Comparison of ENCODE assay signal across 1 cellular context in genomic region chr2:188383158-188383557, GRCh38.
TF ChIP-seq lines count a peak whose summit lies in the region.

No MANE protein-coding gene starts in this region.

TF ChIP-seq in GM12878, 131 proteins besides CTCF, POLR2A, EP300 and RAD21 (continued from another document):
- TF ChIP-seq MEF2A (IDR thresholded peaks at IDR 0.05; ENCODE audit: insufficient read depth, low read depth, low read length) (no peak), NR2C1 (IDR thresholded peaks at IDR 0.05) (no peak), EZH2 (IDR thresholded peaks at IDR 0.05; ENCODE audit: borderline replicate concordance, control insufficient read depth, low read depth, low read length) (no peak), TCF7 (IDR thresholded peaks at IDR 0.05; ENCODE audit: borderline replicate concordance) (no peak), ATF3 (IDR thresholded peaks at IDR 0.05; ENCODE audit: borderline replicate concordance, extremely low read depth, low read depth, low read length) (no peak), MYC (IDR thresholded peaks at IDR 0.05; ENCODE audit: insufficient read depth, insufficient read length, insufficient replicate concordance, low read length, severe bottlenecking) (no peak), ZNF687 (IDR thresholded peaks at IDR 0.05) (no peak), SMC3 (IDR thresholded peaks at IDR 0.05; ENCODE audit: borderline replicate concordance, low read length) (no peak)
